22 cellular contexts compared by ENCODE assay signal in genomic region chr4:115334736-115335411, GRCh38.
DNase-seq lines count a peak whose midpoint lies in the region; ATAC-seq and TF ChIP-seq lines count a peak whose summit lies in the region.
"Had no signal": no experiment of that assay in that cellular context is flagged by ENCODE, and none has a peak within 500 bp of the region (broad histone marks: within the 10 kb centered on the region; RNA-seq: fewer than 3 reads in every experiment).

No MANE protein-coding gene starts in this region.

- H3K27me3 ChIP-seq in A673 (replicated peaks; ENCODE audit: insufficient read depth, low read depth, low read length, poor library complexity), result no peaks in the 10 kb centered on the region
- H3K27me3 ChIP-seq: adrenal gland; BLaER1 treated with 17β-estradiol and CSF1 and Interleukin-3, amounts not matched to agents 10 nM and 100 nM; esophagus muscularis mucosa; sigmoid colon had no signal

- intact Hi-C loops in A673 (cut with micrococcal nuclease; ENCODE audit: unreplicated experiment), result no loop called here

- ATAC-seq in GM19438 (IDR thresholded peaks at IDR 0.05; ENCODE audit: low read depth, unreplicated experiment) (peak; percentile 64), HG02759 (IDR thresholded peaks at IDR 0.05; ENCODE audit: unreplicated experiment) (peak; percentile 52), HG03196 (IDR thresholded peaks at IDR 0.05; ENCODE audit: unreplicated experiment) (peak; percentile 61), GM19023 (IDR thresholded peaks at IDR 0.05; ENCODE audit: unreplicated experiment) (no peak)
- ATAC-seq: activated CD4-positive, CD25-positive, alpha-beta regulatory T cell treated with anti-CD3 and anti-CD28 coated beads, Interleukin-2, amount 50 U/mL, for 24 hours; activated T-helper 17 cell treated with anti-CD3 and anti-CD28 coated beads, Interleukin-2, amount 50 U/mL, for 72 hours; left ventricle myocardium superior had no signal

- H3K9me3 ChIP-seq in A673 (ENCODE audit: low read depth, low read length, poor library complexity, severe bottlenecking), result no peaks in the 10 kb centered on the region
- H3K9me3 ChIP-seq: adrenal gland; BLaER1 treated with 17β-estradiol and CSF1 and Interleukin-3, amounts not matched to agents 10 nM and 100 nM; esophagus muscularis mucosa; sigmoid colon had no signal

- no TSS peak for BruUV-seq in A673 (replicated peaks; lab: Mats Ljungman, UMichigan)

- CTCF ChIA-PET in A673 (lab: Charles Lee), result no interaction called here

- H3K36me3 ChIP-seq in A673 (ENCODE audit: insufficient read depth, low read length, poor library complexity, severe bottlenecking), result no peaks in the 10 kb centered on the region
- H3K36me3 ChIP-seq: adrenal gland; BLaER1 treated with 17β-estradiol and CSF1 and Interleukin-3, amounts not matched to agents 10 nM and 100 nM; esophagus muscularis mucosa; sigmoid colon had no signal

- H3K4me3 ChIP-seq in GM12865 (ENCODE audit: low read depth, low read length), result no peak overlapping the region
- H3K4me3 ChIP-seq in A673 (ENCODE audit: low read depth, low read length, poor library complexity, severe bottlenecking), result no peak overlapping the region
- H3K4me3 ChIP-seq: adrenal gland; BLaER1 treated with 17β-estradiol and CSF1 and Interleukin-3, amounts not matched to agents 10 nM and 100 nM; esophagus muscularis mucosa; PC-9; sigmoid colon; SK-N-MC had no signal

- POLR2A ChIA-PET in A673 (lab: Charles Lee; ENCODE audit: low non-redundant PET), result no interaction called here

- no peak overlapping the region for H3K27ac ChIP-seq in A673 (ENCODE audit: low read depth, low read length, poor library complexity, severe bottlenecking)
- H3K27ac ChIP-seq: adrenal gland; BLaER1 treated with 17β-estradiol and CSF1 and Interleukin-3, amounts not matched to agents 10 nM and 100 nM; esophagus muscularis mucosa; PC-9; sigmoid colon; SK-N-MC had no signal

- TF ChIP-seq CTCF in GM12865 (IDR thresholded peaks at IDR 0.05; ENCODE audit: insufficient read depth, low read depth, low read length, missing control alignments) (no peak), A673 (conservative IDR thresholded peaks at IDR 0.05; ENCODE audit: low read depth, low read length) (no peak)

- H3K4me1 ChIP-seq in A673 (ENCODE audit: insufficient read depth, low read length, poor library complexity, severe bottlenecking), result no peaks in the 10 kb centered on the region
- H3K4me1 ChIP-seq: adrenal gland; BLaER1 treated with 17β-estradiol and CSF1 and Interleukin-3, amounts not matched to agents 10 nM and 100 nM; esophagus muscularis mucosa; sigmoid colon had no signal

- DNase-seq in GM12865 (ENCODE audit: low read depth) (peak; percentile 57), A673 (ENCODE audit: low spot score) (no peak), AG08396 (ENCODE audit: low spot score) (no peak), HuH-7.5 (ENCODE audit: low spot score) (no peak)
- DNase-seq: 8988T, adrenal gland, glutamatergic neuron, KBM-7, left ventricle myocardium superior, NCI-H1048, PC-9, sigmoid colon, T-helper 9 cell had no signal
